ENCODE assay signal across 22 cellular contexts in genomic region chr9:87963770-87964169, GRCh38. TPM values are rescaled to one million over a fixed set of nuclear protein-coding genes. Genes with fewer than 3 reads are reported as not detected.
A peak's percentile ranks its signal among the peaks of the same experiment; 100 is the strongest.
DNase-seq lines count a peak whose midpoint lies in the region; ATAC-seq and TF ChIP-seq lines count a peak whose summit lies in the region.
"Had no signal": no experiment of that assay in that cellular context is flagged by ENCODE, and none has a peak within 500 bp of the region (broad histone marks: within the 10 kb centered on the region; RNA-seq: fewer than 3 reads in every experiment).

No MANE protein-coding gene starts in this region.

- TF ChIP-seq CTCF in IMR-90 (conservative IDR thresholded peaks at IDR 0.05; ENCODE audit: low read depth, low read length) (no peak), esophagus muscularis mucosa (IDR thresholded peaks at IDR 0.05) (no peak), smooth muscle cell (IDR thresholded peaks at IDR 0.05; ENCODE audit: borderline replicate concordance, insufficient read depth, poor library complexity, severe bottlenecking) (no peak)

- no peak overlapping the region for H2AK5ac ChIP-seq in IMR-90 (ENCODE audit: low read depth, low read length)
- no peak overlapping the region for H2AK5ac ChIP-seq in trophoblast cell (ENCODE audit: low read length)

- intact Hi-C loops in IMR-90 (cut with micrococcal nuclease): no loop called here
- intact Hi-C loops in esophagus muscularis mucosa (cut with DNase I): no loop called here

- peaks cover 7% of the 10 kb centered on the region for H3F3A ChIP-seq in smooth muscle cell (ENCODE audit: low read depth)

- in situ Hi-C loops in IMR-90 (cut with MboI; ENCODE audit: low sequenced_read_pairs): loop anchor here (10.0 to 25.0 kb wide), 2 partner anchors 611 to 1049 kb away; no protein-coding TSS in a partner anchor

- H3K23ac ChIP-seq in IMR-90 (ENCODE audit: low read depth, low read length): no peak overlapping the region
- H3K23ac ChIP-seq in trophoblast cell (ENCODE audit: low read length): no peak overlapping the region

- no peak for DNase-seq in IMR-90
- peak; percentile 91 for DNase-seq in esophagus muscularis mucosa (ENCODE audit: extremely low spot score)
- DNase-seq in mesenteric fat pad (ENCODE audit: low spot score): peak; percentile 89
- no peak for DNase-seq in trophoblast cell
- DNase-seq in CD1c-positive myeloid dendritic cell (ENCODE audit: extremely low spot score): no peak
- no peak for DNase-seq in smooth muscle cell (lab: John Stamatoyannopoulos, UW; ENCODE audit: unreplicated experiment)
- DNase-seq: 8988T; ACHN; BE2C; C1 segment of cervical spinal cord; Caco-2; Calu3; CD4-positive, alpha-beta T cell; CD8-positive, alpha-beta T cell; DMS79 treated with DMSO at 0.1 percent for 48 hours; GF-D8 had no signal

- H3K9ac ChIP-seq in IMR-90 (ENCODE audit: low read depth, low read length) (no peak overlapping the region), trophoblast cell (ENCODE audit: low read length) (no peak overlapping the region), smooth muscle cell (ENCODE audit: low read depth) (no peak overlapping the region)
- H3K9ac ChIP-seq: BLaER1 had no signal

- H3K36me3 ChIP-seq in IMR-90 (ENCODE audit: control insufficient read depth, insufficient read depth, low read length) (peaks cover 8% of the 10 kb centered on the region; the same call in 1 of the 2 replicates), esophagus muscularis mucosa (peaks cover 9 to 28% (median 19%) of the 10 kb centered on the region in 4 donors), trophoblast cell (ENCODE audit: control insufficient read depth in 1 of 2, insufficient read depth in 2 of 2, low read length in 2 of 2) (peaks cover 4 to 6% of the 10 kb centered on the region in 2 experiments), smooth muscle cell (ENCODE audit: low read depth) (no peaks in the 10 kb centered on the region)
- H3K36me3 ChIP-seq: BE2C, BLaER1 had no signal

- peak overlapping the region; percentile 27 for H2AFZ ChIP-seq in IMR-90 (replicated peaks; ENCODE audit: low read length, poor library complexity)
- H2AFZ ChIP-seq in trophoblast cell (ENCODE audit: insufficient read depth, low read length, poor library complexity): no peak overlapping the region
- no peak overlapping the region for H2AFZ ChIP-seq in smooth muscle cell (ENCODE audit: low read depth)

- 0 out of 2 replicates have a peak, but pooled peaks cover 3% of the 10 kb centered on the region for H3K9me1 ChIP-seq in IMR-90 (ENCODE audit: insufficient read depth, low read length)

- H2BK120ac ChIP-seq in IMR-90 (ENCODE audit: low read depth, low read length) (no peak overlapping the region), trophoblast cell (ENCODE audit: insufficient read depth, low read length, poor library complexity) (no peak overlapping the region)

- no peak for TF ChIP-seq RAD21 in IMR-90 (IDR thresholded peaks at IDR 0.05; ENCODE audit: low read length)

- H3K79me1 ChIP-seq in IMR-90 (ENCODE audit: low read depth in 1 of 2, low read length in 2 of 2): no peaks in the 10 kb centered on the region
- no peaks in the 10 kb centered on the region for H3K79me1 ChIP-seq in trophoblast cell (ENCODE audit: low read length)

- H3K4me2 ChIP-seq in IMR-90 (ENCODE audit: low read depth, low read length) (no peak overlapping the region), trophoblast cell (ENCODE audit: low read length) (no peak overlapping the region), smooth muscle cell (no peak overlapping the region)
- H3K4me2 ChIP-seq: BLaER1 had no signal

- H3K18ac ChIP-seq in IMR-90 (ENCODE audit: low read depth, low read length): no peak overlapping the region
- H3K18ac ChIP-seq in trophoblast cell (ENCODE audit: low read length): no peak overlapping the region

- H4K8ac ChIP-seq in IMR-90 (ENCODE audit: low read depth in 2 of 2, low read length in 2 of 2) (no peak overlapping the region), trophoblast cell (ENCODE audit: low read depth, low read length) (no peak overlapping the region)

- H3K14ac ChIP-seq in IMR-90 (replicated peaks; ENCODE audit: low read depth, low read length): no peak overlapping the region
- H3K14ac ChIP-seq in trophoblast cell (ENCODE audit: low read length): no peak overlapping the region

- no peak for TF ChIP-seq EP300 in esophagus muscularis mucosa (IDR thresholded peaks at IDR 0.05)

- H4K12ac ChIP-seq in trophoblast cell (ENCODE audit: low read depth, low read length): no peak overlapping the region

- H3K27ac ChIP-seq in IMR-90 (ENCODE audit: insufficient read depth, low read length) (no peak overlapping the region), esophagus muscularis mucosa (replicated peaks in 1 of 4) (no peak overlapping the region), trophoblast cell (ENCODE audit: low read depth, low read length) (no peak overlapping the region), smooth muscle cell (ENCODE audit: low read depth) (no peak overlapping the region)
- H3K27ac ChIP-seq: BLaER1 had no signal

- POLR2A ChIA-PET in IMR-90 (lab: Charles Lee; ENCODE audit: unreplicated experiment): no interaction called here

- H4K5ac ChIP-seq in IMR-90 (ENCODE audit: low read depth, low read length): no peak overlapping the region

- no peak overlapping the region for H2BK20ac ChIP-seq in IMR-90 (ENCODE audit: low read depth, low read length)

- H3K4ac ChIP-seq in IMR-90 (ENCODE audit: low read depth, low read length) (no peak overlapping the region), trophoblast cell (ENCODE audit: low read depth, low read length) (no peak overlapping the region)

- WGBS in IMR-90 (ENCODE audit: extremely low coverage in 2 of 2, insufficient read length in 1 of 2), 2 experiments: no CpG with 5 or more reads among the region's 6 CpGs
- 83% methylated on average over 3 of the region's 6 CpGs for WGBS in esophagus muscularis mucosa
- no CpG with 5 or more reads among the region's 6 CpGs for WGBS in trophoblast cell (ENCODE audit: extremely low coverage, insufficient coverage, insufficient read length)
- WGBS in smooth muscle cell (ENCODE audit: low lambda C conversion rate): 95% methylated on average over 6 of the region's 6 CpGs

- no TSS peak for BruUV-seq in IMR-90 (replicated peaks; lab: Mats Ljungman, UMichigan)

- H3K79me2 ChIP-seq in trophoblast cell (ENCODE audit: control insufficient read depth, insufficient read depth, low read length, poor library complexity) (no peaks in the 10 kb centered on the region), smooth muscle cell (ENCODE audit: low read depth) (no peaks in the 10 kb centered on the region)

- H3K4me3 ChIP-seq in IMR-90 (ENCODE audit: insufficient read depth, low read depth, low read length): no peak overlapping the region
- no peak overlapping the region for H3K4me3 ChIP-seq in esophagus muscularis mucosa
- H3K4me3 ChIP-seq in trophoblast cell (ENCODE audit: low read depth, low read length): peak overlapping the region; percentile 18
- no peak overlapping the region for H3K4me3 ChIP-seq in smooth muscle cell
- H3K4me3 ChIP-seq: BLaER1 had no signal

- H4K91ac ChIP-seq in IMR-90 (ENCODE audit: insufficient read depth, low read depth, low read length): no peak overlapping the region
- no peak overlapping the region for H4K91ac ChIP-seq in trophoblast cell (ENCODE audit: low read depth, low read length)

- no peak overlapping the region for H2BK15ac ChIP-seq in IMR-90 (ENCODE audit: low read depth, low read length)

- no peak overlapping the region for H2BK12ac ChIP-seq in trophoblast cell (ENCODE audit: low read length)

- peaks cover 5% of the 10 kb centered on the region for H3K9me3 ChIP-seq in IMR-90 (ENCODE audit: control insufficient read depth, insufficient read depth, low read length)
- no peaks in the 10 kb centered on the region for H3K9me3 ChIP-seq in esophagus muscularis mucosa
- H3K9me3 ChIP-seq in trophoblast cell (ENCODE audit: insufficient read depth, low read depth, low read length): peaks cover 7% of the 10 kb centered on the region
- H3K9me3 ChIP-seq in smooth muscle cell (replicated peaks; ENCODE audit: low read depth): peaks cover 5% of the 10 kb centered on the region
- H3K9me3 ChIP-seq: BE2C, BLaER1 had no signal

- ATAC-seq in IMR-90 (ENCODE audit: low read depth) (no peak), GM19397 (IDR thresholded peaks at IDR 0.05; ENCODE audit: unreplicated experiment) (no peak), HG03457 (IDR thresholded peaks at IDR 0.05; ENCODE audit: unreplicated experiment) (no peak)
- ATAC-seq: CD8-positive, alpha-beta T cell had no signal

- no peak overlapping the region for H2AK9ac ChIP-seq in IMR-90 (replicated peaks; ENCODE audit: low read depth, low read length, poor library complexity)

- H3K56ac ChIP-seq in IMR-90 (ENCODE audit: extremely low read depth, insufficient read depth, low read length): no peak overlapping the region

- CTCF ChIA-PET in IMR-90 (lab: Yijun Ruan, JAX): interaction anchor here (0.9 kb wide), 1 partner anchor 279 kb away, joined by 4 read pairs; no protein-coding TSS in a partner anchor

- dilution Hi-C loops in IMR-90 (cut with HindIII; ENCODE audit: low sequenced_read_pairs, unreplicated experiment): no loop called here

- H3K27me3 ChIP-seq in IMR-90 (ENCODE audit: control insufficient read depth, insufficient read depth, low read length): no peaks in the 10 kb centered on the region
- H3K27me3 ChIP-seq in esophagus muscularis mucosa: no peaks in the 10 kb centered on the region
- no peaks in the 10 kb centered on the region for H3K27me3 ChIP-seq in trophoblast cell (ENCODE audit: insufficient read depth, low read length)
- no peaks in the 10 kb centered on the region for H3K27me3 ChIP-seq in smooth muscle cell (ENCODE audit: low read depth)
- H3K27me3 ChIP-seq: BE2C, BLaER1 had no signal

- TF ChIP-seq POLR2A in IMR-90 (IDR thresholded peaks at IDR 0.05; ENCODE audit: low read depth, low read length): no peak
- TF ChIP-seq POLR2A in esophagus muscularis mucosa (IDR thresholded peaks at IDR 0.05; ENCODE audit: low read depth): no peak

- no peaks in the 10 kb centered on the region for H4K20me1 ChIP-seq in IMR-90 (ENCODE audit: insufficient read depth, low read length)
- no peaks in the 10 kb centered on the region for H4K20me1 ChIP-seq in smooth muscle cell (ENCODE audit: low read depth)
- H4K20me1 ChIP-seq: BLaER1 had no signal

- H2BK5ac ChIP-seq in IMR-90 (ENCODE audit: low read depth, low read length, poor library complexity, severe bottlenecking): no peak overlapping the region
- H2BK5ac ChIP-seq in trophoblast cell (ENCODE audit: low read depth, low read length, poor library complexity): no peak overlapping the region

- H3K4me1 ChIP-seq in IMR-90 (ENCODE audit: control insufficient read depth, insufficient read depth, low read length) (peaks cover 5% of the 10 kb centered on the region), esophagus muscularis mucosa (no peaks in the 10 kb centered on the region), trophoblast cell (ENCODE audit: control insufficient read depth in 1 of 2, insufficient read depth in 2 of 2, low read length in 2 of 2) (peaks cover 0 to 3% of the 10 kb centered on the region in 2 experiments), smooth muscle cell (ENCODE audit: low read depth) (no peaks in the 10 kb centered on the region)
- H3K4me1 ChIP-seq: BE2C, BLaER1 had no signal

RNA-seq across cellular contexts. Expression of gene CDK20, which starts 10.6 kb away (rescaled TPM):
- total RNA-seq in IMR-90 (2012; rRNA removed) (6.1 and 6.3 TPM in 2 replicates), esophagus muscularis mucosa (10 to 100 TPM in 1 of 4 donors, 1 to 10 TPM in 3; 5.4 to 11.3 (median 7.4) TPM), mesenteric fat pad (3.7 TPM), smooth muscle cell (4.5 and 6.7 TPM in 2 replicates)
- polyA plus RNA-seq in IMR-90 (2012; rRNA removed) (11.7 and 12.3 TPM in 2 replicates), smooth muscle cell (11.1 and 11.7 TPM in 2 replicates)
- polyA plus RNA-seq in IMR-90 (2012; cell fraction: cytosol; rRNA removed): 15.3 and 15.8 TPM in 2 replicates
- polyA plus RNA-seq in IMR-90 (2012; cell fraction: nucleus; rRNA removed; ENCODE audit: low replicate concordance): 30.6 and 39.2 TPM in 2 replicates
- polyA plus RNA-seq in trophoblast cell (2013): 2.0 and 2.1 TPM in 2 replicates

RNA-seq across cellular contexts. Expression of gene SPATA31C1, which starts 46.0 kb away (rescaled TPM):
- not detected in 2 replicates for total RNA-seq in IMR-90 (2012; rRNA removed)
- polyA plus RNA-seq in IMR-90 (2012; rRNA removed): not detected in 2 replicates
- polyA plus RNA-seq in IMR-90 (2012; cell fraction: cytosol; rRNA removed): not detected in 2 replicates
- not detected in 2 replicates for polyA plus RNA-seq in IMR-90 (2012; cell fraction: nucleus; rRNA removed; ENCODE audit: low replicate concordance)
- not detected for total RNA-seq in esophagus muscularis mucosa
- total RNA-seq in mesenteric fat pad: not detected
- not detected in 2 replicates for polyA plus RNA-seq in trophoblast cell (2013)
- not detected in 2 replicates for total RNA-seq in smooth muscle cell
- not detected in 2 replicates for polyA plus RNA-seq in smooth muscle cell
- total RNA-seq: A673; Caco-2; Calu3; CD4-positive, alpha-beta T cell; CD8-positive, alpha-beta T cell had no signal
- polyA plus RNA-seq: AG04450, CD14-positive monocyte had no signal

Comparison
In these comparisons a context has a peak if more than half of its experiments do, and no peak if none do; other contexts are left out.
1. DNase-seq: peak in esophagus muscularis mucosa (single experiment) and mesenteric fat pad (single experiment); none in IMR-90 (single experiment), trophoblast cell (0 of 2), CD1c-positive myeloid dendritic cell (single experiment) and smooth muscle cell (single experiment).